Comparison of ENCODE assay signal across 21 cellular contexts in the genomic region with DNA sequence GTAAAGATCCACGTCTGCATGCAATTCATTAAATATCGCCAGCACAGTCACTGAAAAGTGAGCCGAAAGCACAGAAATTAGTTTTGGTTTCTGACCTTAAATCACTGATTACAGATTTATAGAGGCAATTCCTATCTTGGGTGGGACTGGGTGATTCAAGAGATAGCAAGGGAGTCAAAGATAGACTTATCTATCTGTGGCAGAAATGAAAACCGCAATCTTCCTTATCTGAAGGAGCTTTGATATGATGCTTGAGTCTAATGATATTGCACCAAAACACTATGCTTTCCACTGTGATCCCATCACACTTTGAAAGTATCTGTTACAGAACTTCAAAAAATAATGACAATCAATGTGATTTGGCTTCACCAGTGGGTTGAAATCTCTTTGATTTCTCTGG.
DNase-seq lines count a peak whose midpoint lies in the region; FAIRE-seq and TF ChIP-seq lines count a peak whose summit lies in the region.
"Had no signal": no experiment of that assay in that cellular context is flagged by ENCODE, and none has a peak within 500 bp of the region (broad histone marks: within the 10 kb centered on the region; RNA-seq: fewer than 3 reads in every experiment).

No MANE protein-coding gene starts in this region.

- H3K4me1 ChIP-seq in astrocyte (ENCODE audit: insufficient read depth, low read length) (no peaks in the 10 kb centered on the region), mesendoderm (ENCODE audit: control insufficient read depth, low read depth, low read length) (no peaks in the 10 kb centered on the region)
- H3K4me1 ChIP-seq: Caco-2 had no signal

- H3K36me3 Mint-ChIP-seq in astrocyte (ENCODE audit: low read depth, unreplicated experiment): no peaks in the 10 kb centered on the region
- H3K36me3 Mint-ChIP-seq: CD4-positive, CD25-positive, alpha-beta regulatory T cell had no signal

- no peaks in the 10 kb centered on the region for H3K36me3 ChIP-seq in astrocyte (ENCODE audit: insufficient read depth, low read length)
- H3K36me3 ChIP-seq in mesendoderm (ENCODE audit: control insufficient read depth, insufficient read depth, low read length): no peaks in the 10 kb centered on the region

- H2AK5ac ChIP-seq in mesendoderm (ENCODE audit: low read length): no peak overlapping the region

- no peaks in the 10 kb centered on the region for H3K9me3 Mint-ChIP-seq in astrocyte (ENCODE audit: unreplicated experiment)
- H3K9me3 Mint-ChIP-seq: CD4-positive, CD25-positive, alpha-beta regulatory T cell; CD8-positive, alpha-beta T cell had no signal

- no peak overlapping the region for H3K9ac ChIP-seq in astrocyte (ENCODE audit: low read length)
- H3K9ac ChIP-seq in mesendoderm (ENCODE audit: low read length): no peak overlapping the region
- H3K9ac ChIP-seq: BLaER1, GM23248 had no signal

- H3K27ac ChIP-seq in astrocyte (ENCODE audit: low read depth, low read length) (no peak overlapping the region), mesendoderm (ENCODE audit: low read depth, low read length) (no peak overlapping the region)
- H3K27ac ChIP-seq: BLaER1, C4-2B, GM23248 had no signal

- no peak overlapping the region for H3K4me3 Mint-ChIP-seq in astrocyte (ENCODE audit: unreplicated experiment)
- H3K4me3 Mint-ChIP-seq: B cell; CD4-positive, CD25-positive, alpha-beta regulatory T cell; CD8-positive, alpha-beta T cell had no signal

- H3K23ac ChIP-seq in mesendoderm (ENCODE audit: low read length): no peak overlapping the region

- H3K79me2 ChIP-seq in astrocyte (ENCODE audit: insufficient read depth, low read length) (no peaks in the 10 kb centered on the region), mesendoderm (ENCODE audit: control insufficient read depth, insufficient read depth, low read length) (no peaks in the 10 kb centered on the region)

- H2BK15ac ChIP-seq in mesendoderm (replicated peaks; ENCODE audit: low read depth): no peak overlapping the region

- no peak overlapping the region for H3K18ac ChIP-seq in mesendoderm (ENCODE audit: low read length)

- H3K4ac ChIP-seq in mesendoderm (ENCODE audit: low read depth, low read length): no peak overlapping the region

- H2BK120ac ChIP-seq in mesendoderm (ENCODE audit: low read depth, low read length): no peak overlapping the region

- no CpG with 5 or more reads among the region's 4 CpGs for WGBS in mesendoderm (ENCODE audit: extremely low coverage, insufficient coverage, low lambda C conversion rate)

- no peak overlapping the region for H3K56ac ChIP-seq in mesendoderm (ENCODE audit: low read length)

- DNase-seq in A172 (ENCODE audit: low spot score) (peak; percentile 59), LoVo (ENCODE audit: low spot score) (peak; percentile 38), astrocyte (ENCODE audit: low read depth) (no peak), mesendoderm (peak; percentile 20), NCI-H1417 treated with DMSO at 0.1 percent for 48 hours (lab: John Stamatoyannopoulos, UW) (no peak), NCI-H1048 (lab: John Stamatoyannopoulos, UW) (no peak)
- no peak for DNase-seq in stimulated activated CD4-positive, alpha-beta T cell treated with anti-CD3 and anti-CD28 coated beads, Interleukin-12 subunit alpha, Interleukin-12 subunit beta, amount 100 ng/mL, for 4 hours
- DNase-seq: 8988T; Caco-2; CD4-positive, CD25-positive, alpha-beta regulatory T cell; CD8-positive, alpha-beta T cell; DMS153; DND-41; GM23248; H7; HCEC 1CT had no signal

- H3K4me3 ChIP-seq in astrocyte (ENCODE audit: insufficient read depth, low read depth, low read length): no peak overlapping the region
- H3K4me3 ChIP-seq in mesendoderm (ENCODE audit: low read length): no peak overlapping the region
- H3K4me3 ChIP-seq: BLaER1, GM23248 had no signal

- no peaks in the 10 kb centered on the region for H3K27me3 Mint-ChIP-seq in astrocyte (ENCODE audit: low read depth, unreplicated experiment)
- H3K27me3 Mint-ChIP-seq: B cell; CD4-positive, CD25-positive, alpha-beta regulatory T cell had no signal

- H2BK5ac ChIP-seq in mesendoderm (ENCODE audit: low read length): no peak overlapping the region

- H2AFZ ChIP-seq in astrocyte (ENCODE audit: low read depth, low read length): no peak overlapping the region
- H2AFZ ChIP-seq: GM23248 had no signal

- no peak overlapping the region for H3K27ac Mint-ChIP-seq in astrocyte (ENCODE audit: unreplicated experiment)
- H3K27ac Mint-ChIP-seq: B cell; CD4-positive, CD25-positive, alpha-beta regulatory T cell; CD8-positive, alpha-beta T cell had no signal

- no peaks in the 10 kb centered on the region for H3K79me1 ChIP-seq in mesendoderm (ENCODE audit: low read length)

- H3K4me2 ChIP-seq in astrocyte (ENCODE audit: low read length) (no peak overlapping the region), mesendoderm (ENCODE audit: low read length) (no peak overlapping the region)
- H3K4me2 ChIP-seq: BLaER1 had no signal

- no peaks in the 10 kb centered on the region for H3K9me3 ChIP-seq in astrocyte (ENCODE audit: insufficient read depth, low read depth, low read length)
- H3K9me3 ChIP-seq: Caco-2 had no signal

- FAIRE-seq in astrocyte (lab: Jason Lieb, UNC): peak; percentile 78
- FAIRE-seq: G401.6, GM12892 had no signal

- no peak for TF ChIP-seq CTCF in astrocyte (IDR thresholded peaks at IDR 0.05; ENCODE audit: insufficient read depth, low read depth, low read length)

- H4K8ac ChIP-seq in mesendoderm (ENCODE audit: low read depth, low read length): no peak overlapping the region

- H3K27me3 ChIP-seq in astrocyte (ENCODE audit: insufficient read depth, low read length) (no peaks in the 10 kb centered on the region), mesendoderm (ENCODE audit: insufficient read depth, low read length, poor library complexity) (no peaks in the 10 kb centered on the region)
- H3K27me3 ChIP-seq: BLaER1 had no signal

- no peaks in the 10 kb centered on the region for H3K4me1 Mint-ChIP-seq in astrocyte (ENCODE audit: low read depth, unreplicated experiment)

- no peaks in the 10 kb centered on the region for H4K20me1 ChIP-seq in astrocyte (ENCODE audit: insufficient read depth, low read length)
- H4K20me1 ChIP-seq: BLaER1 had no signal

- no peak overlapping the region for H4K5ac ChIP-seq in mesendoderm (ENCODE audit: low read length)

Comparison
In these comparisons a context has a peak if more than half of its experiments do, and no peak if none do; other contexts are left out.
1. DNase-seq: peak in A172 (single experiment), LoVo (single experiment) and mesendoderm (single experiment); none in astrocyte (single experiment), NCI-H1417 treated with DMSO at 0.1 percent for 48 hours (single experiment), stimulated activated CD4-positive, alpha-beta T cell treated with anti-CD3 and anti-CD28 coated beads, Interleukin-12 subunit alpha, Interleukin-12 subunit beta, amount 100 ng/mL, for 4 hours (single experiment) and NCI-H1048 (single experiment).